ENCODE assay signal across 6 cellular contexts in the genomic region with DNA sequence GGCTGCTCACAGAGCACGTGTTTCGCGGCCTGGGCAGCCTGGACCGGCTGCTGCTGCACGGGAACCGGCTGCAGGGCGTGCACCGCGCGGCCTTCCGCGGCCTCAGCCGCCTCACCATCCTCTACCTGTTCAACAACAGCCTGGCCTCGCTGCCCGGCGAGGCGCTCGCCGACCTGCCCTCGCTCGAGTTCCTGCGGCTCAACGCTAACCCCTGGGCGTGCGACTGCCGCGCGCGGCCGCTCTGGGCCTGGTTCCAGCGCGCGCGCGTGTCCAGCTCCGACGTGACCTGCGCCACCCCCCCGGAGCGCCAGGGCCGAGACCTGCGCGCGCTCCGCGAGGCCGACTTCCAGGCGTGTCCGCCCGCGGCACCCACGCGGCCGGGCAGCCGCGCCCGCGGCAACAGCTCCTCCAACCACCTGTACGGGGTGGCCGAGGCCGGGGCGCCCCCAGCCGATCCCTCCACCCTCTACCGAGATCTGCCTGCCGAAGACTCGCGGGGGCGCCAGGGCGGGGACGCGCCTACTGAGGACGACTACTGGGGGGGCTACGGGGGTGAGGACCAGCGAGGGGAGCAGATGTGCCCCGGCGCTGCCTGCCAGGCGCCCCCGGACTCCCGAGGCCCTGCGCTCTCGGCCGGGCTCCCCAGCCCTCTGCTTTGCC. TPM values are rescaled to one million over a fixed set of nuclear protein-coding genes. Genes with fewer than 3 reads are reported as not detected.
A peak's percentile ranks its signal among the peaks of the same experiment; 100 is the strongest.
DNase-seq lines count a peak whose midpoint lies in the region; ATAC-seq and TF ChIP-seq lines count a peak whose summit lies in the region.

No MANE protein-coding gene starts in this region.

- H4K5ac ChIP-seq in H9 (ENCODE audit: insufficient read length, low read depth, low read length): no peak overlapping the region

- H3K4me3 ChIP-seq in BJ (ENCODE audit: low read depth, low read length) (peak overlapping the region; percentile 38), upper lobe of right lung (peak overlapping the region; percentile 53)

- H4K8ac ChIP-seq in H9 (replicated peaks; ENCODE audit: insufficient read length, low read depth, low read length): no peak overlapping the region

- H3K23me2 ChIP-seq in H9 (ENCODE audit: insufficient read length, low read depth, low read length, poor library complexity, severe bottlenecking): peaks cover 6% of the 10 kb centered on the region

- H3K23ac ChIP-seq in H9 (ENCODE audit: insufficient read length, low read depth, low read length): no peak overlapping the region

- H3K27me3 ChIP-seq in BJ (ENCODE audit: control insufficient read depth, insufficient read depth, low read length): peaks cover 10% of the 10 kb centered on the region
- H3K27me3 ChIP-seq in H9 (ENCODE audit: insufficient read depth, low read length): peaks cover 6% of the 10 kb centered on the region; the same call in 1 of the 2 replicates
- H3K27me3 ChIP-seq in upper lobe of right lung: no peaks in the 10 kb centered on the region

- no peaks in the 10 kb centered on the region for H3K36me3 ChIP-seq in BJ (ENCODE audit: control insufficient read depth, insufficient read depth, low read length)
- no peaks in the 10 kb centered on the region for H3K36me3 ChIP-seq in upper lobe of right lung

- no peak overlapping the region for H2AK5ac ChIP-seq in H9 (ENCODE audit: insufficient read length, low read length)

- H3K79me1 ChIP-seq in H9 (ENCODE audit: insufficient read depth, low read depth, low read length, poor library complexity, severe bottlenecking): no peaks in the 10 kb centered on the region

- no peak overlapping the region for H3T11ph ChIP-seq in H9 (ENCODE audit: low read length)

- POLR2A ChIA-PET in BJ (lab: Charles Lee): no interaction called here
- POLR2A ChIA-PET in activated CD8-positive, alpha-beta T cell treated with anti-CD3 and anti-CD28 coated beads, Interleukin-2, amount 10 ng/mL, durations not matched to agents 7 days and 5 days (lab: Charles Lee): interaction anchor here (0.8 kb wide), 1 partner anchor 19 kb away, joined by 3 read pairs; no protein-coding TSS in a partner anchor

- H3K4me1 ChIP-seq in H9 (ENCODE audit: insufficient read depth, low read length): peaks cover 2% of the 10 kb centered on the region; the same call in 1 of the 2 replicates
- peaks cover 12% of the 10 kb centered on the region for H3K4me1 ChIP-seq in upper lobe of right lung

- H3K27ac Mint-ChIP-seq in H9: no peak overlapping the region
- peak overlapping the region; percentile 69 for H3K27ac Mint-ChIP-seq in activated CD8-positive, alpha-beta T cell treated with anti-CD3 and anti-CD28 coated beads, Interleukin-2, amount 10 ng/mL, durations not matched to agents 7 days and 5 days
- H3K27ac Mint-ChIP-seq in immature natural killer cell: peak overlapping the region in 2 of 6 donors; percentile 42 to 79

- no peak overlapping the region for H2BK5ac ChIP-seq in H9 (ENCODE audit: insufficient read length, low read length)

- H2BK120ac ChIP-seq in H9 (ENCODE audit: low read depth, low read length, poor library complexity, severe bottlenecking): no peak overlapping the region

- peaks cover 30 to 62% of the 10 kb centered on the region in 2 experiments for H3K4me1 Mint-ChIP-seq in H9
- H3K4me1 Mint-ChIP-seq in activated CD8-positive, alpha-beta T cell treated with anti-CD3 and anti-CD28 coated beads, Interleukin-2, amount 10 ng/mL, durations not matched to agents 7 days and 5 days (ENCODE audit: low read depth): peaks cover 46% of the 10 kb centered on the region
- peaks cover 35 to 38% of the 10 kb centered on the region in 2 donors for H3K4me1 Mint-ChIP-seq in immature natural killer cell

- no peak overlapping the region for H2AFZ ChIP-seq in H9 (ENCODE audit: low read length)

- no peak for TF ChIP-seq CTCF in BJ (IDR thresholded peaks at IDR 0.05; ENCODE audit: insufficient read depth, low read depth, low read length)
- no peak for TF ChIP-seq CTCF in H9 (conservative IDR thresholded peaks at IDR 0.05)
- TF ChIP-seq CTCF in upper lobe of right lung (IDR thresholded peaks at IDR 0.05): no peak

- H2BK12ac ChIP-seq in H9 (ENCODE audit: insufficient read length, low read depth, low read length): no peak overlapping the region

- no peak overlapping the region; the same call in 1 of the 2 replicates for H3K14ac ChIP-seq in H9 (ENCODE audit: insufficient read depth, low read length)

- intact Hi-C loops in upper lobe of right lung (cut with DNase I): no loop called here

- WGBS in H9 (ENCODE audit: extremely low coverage, insufficient read length, low lambda C conversion rate): no CpG with 5 or more reads among the region's 82 CpGs

- CTCF ChIA-PET in BJ (lab: Yijun Ruan, JAX): interaction anchor here (0.6 to 10.3 kb wide), 8 partner anchors 16 to 164 kb away, joined by 3 to 188 read pairs (median 6); partner anchors contain the start of gene RTN4RL2
- CTCF ChIA-PET in activated CD8-positive, alpha-beta T cell treated with anti-CD3 and anti-CD28 coated beads, Interleukin-2, amount 10 ng/mL, durations not matched to agents 7 days and 5 days (lab: Charles Lee): interaction anchor here (0.7 to 9.8 kb wide), 7 partner anchors 15 to 1092 kb away, joined by 3 to 239 read pairs (median 5); partner anchors contain the start of genes RTN4RL2 and SLC43A1

- peaks cover 75% of the 10 kb centered on the region for H3K27me3 Mint-ChIP-seq in H9 (ENCODE audit: low read depth)
- peaks cover 26% of the 10 kb centered on the region for H3K27me3 Mint-ChIP-seq in activated CD8-positive, alpha-beta T cell treated with anti-CD3 and anti-CD28 coated beads, Interleukin-2, amount 10 ng/mL, durations not matched to agents 7 days and 5 days (ENCODE audit: low read depth)
- peaks cover 2 to 5% (median 3%) of the 10 kb centered on the region in 3 donors for H3K27me3 Mint-ChIP-seq in immature natural killer cell (ENCODE audit: low read depth in 3 of 3)

- H3K4ac ChIP-seq in H9 (ENCODE audit: low read depth, low read length): no peak overlapping the region

- peak; percentile 25 for ATAC-seq in activated CD8-positive, alpha-beta T cell treated with anti-CD3 and anti-CD28 coated beads, Interleukin-2, amount 10 ng/mL, durations not matched to agents 7 days and 5 days
- peak; percentile 75 for ATAC-seq in upper lobe of right lung

- H3K27ac ChIP-seq in H9 (ENCODE audit: insufficient read length, low read depth, low read length): no peak overlapping the region
- H3K27ac ChIP-seq in upper lobe of right lung: no peak overlapping the region

- DNase-seq in BJ (ENCODE audit: low read depth): no peak
- DNase-seq in H9: peak; percentile 43
- DNase-seq in activated CD8-positive, alpha-beta T cell treated with anti-CD3 and anti-CD28 coated beads, Interleukin-2, amount 10 ng/mL, durations not matched to agents 7 days and 5 days: peak; percentile 45
- DNase-seq in immature natural killer cell: peak; percentile 48 to 57 (median 55)
- peak; percentile 83 for DNase-seq in upper lobe of right lung
- no peak for DNase-seq in germinal center (ENCODE audit: low spot score)

- H3K79me2 ChIP-seq in H9 (ENCODE audit: insufficient read depth, low read length): no peaks in the 10 kb centered on the region

- H3K36me3 Mint-ChIP-seq in H9 (ENCODE audit: insufficient read depth in 1 of 3, low read depth in 3 of 3): peaks cover 4 to 6% (median 5%) of the 10 kb centered on the region in 3 experiments; a peak in 4 of 7 replicates
- H3K36me3 Mint-ChIP-seq in activated CD8-positive, alpha-beta T cell treated with anti-CD3 and anti-CD28 coated beads, Interleukin-2, amount 10 ng/mL, durations not matched to agents 7 days and 5 days (ENCODE audit: low read depth): no peaks in the 10 kb centered on the region
- H3K36me3 Mint-ChIP-seq in immature natural killer cell: no peaks in the 10 kb centered on the region

- peak overlapping the region; percentile 4 for H3K4me2 ChIP-seq in H9 (ENCODE audit: insufficient read depth, insufficient read length, low read length)

- no peaks in the 10 kb centered on the region for H3K9me3 ChIP-seq in H9 (ENCODE audit: control insufficient read depth, low read depth, low read length)
- H3K9me3 ChIP-seq in upper lobe of right lung: no peaks in the 10 kb centered on the region

- H3K9me3 Mint-ChIP-seq in H9 (no peaks in the 10 kb centered on the region; a peak in 2 of 5 replicates), immature natural killer cell (no peaks in the 10 kb centered on the region)
- no peaks in the 10 kb centered on the region for H3K9me3 Mint-ChIP-seq in activated CD8-positive, alpha-beta T cell treated with anti-CD3 and anti-CD28 coated beads, Interleukin-2, amount 10 ng/mL, durations not matched to agents 7 days and 5 days (ENCODE audit: insufficient read depth)

- H2BK15ac ChIP-seq in H9 (ENCODE audit: low read depth, low read length): no peak overlapping the region; the same call in 1 of the 2 replicates

- H2BK20ac ChIP-seq in H9 (ENCODE audit: low read depth, low read length, poor library complexity, severe bottlenecking): no peak overlapping the region

- no peak overlapping the region for H3K9ac ChIP-seq in H9 (ENCODE audit: extremely low read depth, insufficient read length, low read length)

- peak overlapping the region; percentile 66 to 68; a peak in 4 of 5 replicates for H3K4me3 Mint-ChIP-seq in H9
- H3K4me3 Mint-ChIP-seq in activated CD8-positive, alpha-beta T cell treated with anti-CD3 and anti-CD28 coated beads, Interleukin-2, amount 10 ng/mL, durations not matched to agents 7 days and 5 days: peak overlapping the region; percentile 59
- H3K4me3 Mint-ChIP-seq in immature natural killer cell: peak overlapping the region; percentile 80 to 85 (median 82)

- no peak overlapping the region for H3K18ac ChIP-seq in H9 (ENCODE audit: insufficient read length, low read depth, low read length)

- H3K56ac ChIP-seq in H9 (ENCODE audit: insufficient read length, low read depth, low read length): no peak overlapping the region

- H4K91ac ChIP-seq in H9 (ENCODE audit: insufficient read length, low read depth, low read length): no peak overlapping the region

- H4K20me1 ChIP-seq in H9 (ENCODE audit: control insufficient read depth, insufficient read depth, insufficient read length): no peaks in the 10 kb centered on the region

RNA-seq across cellular contexts. Expression of gene RTN4RL2, which starts 16.0 kb away (rescaled TPM):
- polyA plus RNA-seq in BJ (2011; rRNA removed) (0.10 and 0.43 TPM in 2 replicates), immature natural killer cell (under 1 TPM; 0.38 to 0.71 (median 0.68) TPM)
- polyA minus RNA-seq in BJ (2011; rRNA and poly(A)+ RNA removed): not detected in 2 replicates
- total RNA-seq in H9 (2021) (7.0 and 7.1 TPM in 2 replicates), upper lobe of right lung (3.2 TPM)
- under 1 TPM; 0.47 to 0.57 TPM for total RNA-seq in activated CD8-positive, alpha-beta T cell treated with anti-CD3 and anti-CD28 coated beads, Interleukin-2, amount 10 ng/mL, durations not matched to agents 7 days and 5 days

RNA-seq across cellular contexts. Expression of gene SLC43A1, which starts 39.1 kb away (rescaled TPM):
- polyA plus RNA-seq in BJ (2011; rRNA removed) (11.8 and 23.4 TPM in 2 replicates), immature natural killer cell (10 to 100 TPM; 15.8 to 20.3 (median 17.5) TPM)
- polyA minus RNA-seq in BJ (2011; rRNA and poly(A)+ RNA removed): 13.3 and 17.9 TPM in 2 replicates
- total RNA-seq in H9 (2021) (16.3 and 17.0 TPM in 2 replicates), upper lobe of right lung (12.4 TPM)
- 10 to 100 TPM; 26.4 to 28.4 TPM for total RNA-seq in activated CD8-positive, alpha-beta T cell treated with anti-CD3 and anti-CD28 coated beads, Interleukin-2, amount 10 ng/mL, durations not matched to agents 7 days and 5 days

RNA-seq across cellular contexts. Expression of gene SLC43A3, which starts 49.4 kb away (rescaled TPM):
- polyA plus RNA-seq in BJ (2011; rRNA removed) (16.7 and 26.7 TPM in 2 replicates), immature natural killer cell (10 to 100 TPM; 11.4 to 17.1 (median 12.4) TPM)
- polyA minus RNA-seq in BJ (2011; rRNA and poly(A)+ RNA removed): 11.7 and 22.9 TPM in 2 replicates
- total RNA-seq in H9 (2021) (21.4 and 21.9 TPM in 2 replicates), upper lobe of right lung (117 TPM)
- total RNA-seq in activated CD8-positive, alpha-beta T cell treated with anti-CD3 and anti-CD28 coated beads, Interleukin-2, amount 10 ng/mL, durations not matched to agents 7 days and 5 days: 100 to 1,000 TPM; 103 to 120 TPM

RNA-seq across cellular contexts. Expression of gene TIMM10, which starts 54.2 kb away (rescaled TPM):
- polyA plus RNA-seq in BJ (2011; rRNA removed): 90.5 and 91.7 TPM in 2 replicates
- polyA minus RNA-seq in BJ (2011; rRNA and poly(A)+ RNA removed): 11.3 and 24.7 TPM in 2 replicates
- total RNA-seq in H9 (2021): 126 and 130 TPM in 2 replicates
- 10 to 100 TPM; 65.4 to 65.8 TPM for total RNA-seq in activated CD8-positive, alpha-beta T cell treated with anti-CD3 and anti-CD28 coated beads, Interleukin-2, amount 10 ng/mL, durations not matched to agents 7 days and 5 days
- 100 to 1,000 TPM in 1 of 3 donors, 10 to 100 TPM in 2; 52.9 to 101 (median 55.7) TPM for polyA plus RNA-seq in immature natural killer cell
- 34.7 TPM for total RNA-seq in upper lobe of right lung

Comparison
In these comparisons a context has a peak if more than half of its experiments do, and no peak if none do; other contexts are left out.
1. DNase-seq: peak in H9 (single experiment), activated CD8-positive, alpha-beta T cell treated with anti-CD3 and anti-CD28 coated beads, Interleukin-2, amount 10 ng/mL, durations not matched to agents 7 days and 5 days (single experiment), immature natural killer cell (3 of 3) and upper lobe of right lung (single experiment); none in BJ (single experiment) and germinal center (single experiment).
2. Peak in every context shown above with its lines, with median percentiles within 50 percentile points of each other: H3K4me3 Mint-ChIP-seq.